1 cellular context compared by ENCODE assay signal in genomic region chr19:10896851-10897526, GRCh38.
TF ChIP-seq lines count a peak whose summit lies in the region.

No MANE protein-coding gene starts in this region.

TF ChIP-seq in HepG2, 621 proteins besides CTCF, POLR2A, EP300 and RAD21:
- peak; percentile 96 for TF ChIP-seq ZNF768 (CRISPR knock-in tag; IDR thresholded peaks at IDR 0.05)
- TF ChIP-seq BCLAF1 (IDR thresholded peaks at IDR 0.05) = no peak
- peak; percentile 41; the same call in 1 of the 2 replicates for TF ChIP-seq ZNF205 (CRISPR knock-in tag; IDR thresholded peaks at IDR 0.05)
- TF ChIP-seq TRIM24 (CRISPR knock-in tag; IDR thresholded peaks at IDR 0.05) = no peak
- TF ChIP-seq RBM22 (optimal IDR thresholded peaks at IDR 0.05; ENCODE audit: low read length) = peak; percentile 66
- no peak for TF ChIP-seq TCF7 (IDR thresholded peaks at IDR 0.05; ENCODE audit: low read depth)
- TF ChIP-seq PAX8 (CRISPR knock-in tag; IDR thresholded peaks at IDR 0.05; ENCODE audit: borderline replicate concordance) = no peak
- no peak for TF ChIP-seq CSRNP1 (CRISPR knock-in tag; IDR thresholded peaks at IDR 0.05)
- no peak for TF ChIP-seq MLLT10 (CRISPR knock-in tag; IDR thresholded peaks at IDR 0.05)
- no peak for TF ChIP-seq ZFAT (CRISPR knock-in tag; conservative IDR thresholded peaks at IDR 0.05)
- 0 out of 2 replicates have a peak, but pooled peaks have one; percentile 27 for TF ChIP-seq RCOR2 (CRISPR knock-in tag; IDR thresholded peaks at IDR 0.05)
- TF ChIP-seq ZBTB1 (CRISPR knock-in tag; IDR thresholded peaks at IDR 0.05; ENCODE audit: borderline replicate concordance) = no peak
- TF ChIP-seq ZNF670 (CRISPR knock-in tag; IDR thresholded peaks at IDR 0.05; ENCODE audit: borderline replicate concordance) = no peak
- 0 out of 2 replicates have a peak, but pooled peaks have one; percentile 35 for TF ChIP-seq KDM1A (CRISPR knock-in tag; IDR thresholded peaks at IDR 0.05)
- TF ChIP-seq MZF1 (CRISPR knock-in tag; IDR thresholded peaks at IDR 0.05; ENCODE audit: borderline replicate concordance) = no peak
- no peak for TF ChIP-seq WIZ (CRISPR knock-in tag; IDR thresholded peaks at IDR 0.05)
- TF ChIP-seq ZSCAN20 (CRISPR knock-in tag; IDR thresholded peaks at IDR 0.05; ENCODE audit: borderline replicate concordance) = no peak
- TF ChIP-seq ZMYM3 (CRISPR knock-in tag; IDR thresholded peaks at IDR 0.05) = peak; percentile 86
- no peak for TF ChIP-seq RORA (CRISPR knock-in tag; IDR thresholded peaks at IDR 0.05)
- TF ChIP-seq MED1 (CRISPR knock-in tag; IDR thresholded peaks at IDR 0.05) = no peak
- TF ChIP-seq SNAPC4 (CRISPR knock-in tag; IDR thresholded peaks at IDR 0.05) = no peak
- TF ChIP-seq GATAD1 (CRISPR knock-in tag; IDR thresholded peaks at IDR 0.05) = no peak
- no peak for TF ChIP-seq ZFP91 (CRISPR knock-in tag; IDR thresholded peaks at IDR 0.05; ENCODE audit: borderline replicate concordance)
TF ChIP-seq in HepG2: peak in this region for 6.
